ENCODE assay signal across 13 cellular contexts in the genomic region with DNA sequence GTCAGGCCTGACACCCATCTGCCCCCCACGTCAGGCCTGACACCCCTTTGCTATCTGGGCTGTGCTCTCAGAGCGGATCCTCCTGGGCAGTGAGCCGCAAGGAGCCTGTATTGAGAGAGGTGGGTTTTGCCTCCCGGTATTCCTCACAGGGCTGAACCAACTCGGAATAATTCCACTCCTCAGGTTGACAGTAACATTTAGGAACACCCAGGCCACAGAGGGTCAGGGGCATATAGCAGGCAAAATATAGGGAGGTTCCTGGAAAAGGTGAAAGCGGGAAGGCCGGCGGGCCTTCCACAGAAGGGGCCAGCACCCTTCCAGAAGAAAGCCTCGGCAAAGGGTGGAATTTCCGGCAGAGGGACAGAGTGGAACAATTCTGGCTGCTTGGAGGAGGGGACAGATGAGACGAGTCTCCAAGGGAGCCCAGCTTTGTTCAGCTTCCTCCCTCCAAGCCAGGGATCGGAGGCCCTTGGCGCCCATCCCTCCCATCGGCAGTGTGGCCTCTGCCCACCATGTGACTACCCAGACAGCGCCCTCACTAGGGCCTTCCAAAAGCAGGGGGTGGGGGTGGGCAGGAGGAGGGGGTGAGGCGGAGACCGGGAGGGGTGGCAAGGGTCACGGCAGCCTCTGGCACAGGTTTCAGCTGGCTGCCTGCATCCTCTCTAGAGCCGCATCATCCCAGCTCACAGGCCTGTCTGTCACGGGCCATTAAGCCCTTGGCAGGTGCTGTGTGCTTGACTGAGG. TPM values are rescaled to one million over a fixed set of nuclear protein-coding genes. Genes with fewer than 3 reads are reported as not detected.
DNase-seq lines count a peak whose midpoint lies in the region; ATAC-seq and TF ChIP-seq lines count a peak whose summit lies in the region.
"Had no signal": no experiment of that assay in that cellular context is flagged by ENCODE, and none has a peak within 500 bp of the region (broad histone marks: within the 10 kb centered on the region; RNA-seq: fewer than 3 reads in every experiment).

No MANE protein-coding gene starts in this region.

- no peak for TF ChIP-seq CTCF in psoas muscle (IDR thresholded peaks at IDR 0.05)

- peaks cover 20% of the 10 kb centered on the region for H3K4me1 ChIP-seq in psoas muscle

- H3K36me3 ChIP-seq in psoas muscle (ENCODE audit: insufficient read depth in 1 of 2, low read depth in 1 of 2): no peaks in the 10 kb centered on the region

- H3K27ac ChIP-seq in psoas muscle: peak overlapping the region; percentile 94

- peak; percentile 73 for DNase-seq in DMS53 (lab: John Stamatoyannopoulos, UW)
- peak; percentile 29 for DNase-seq in NCI-H2196 treated with DMSO at 0.1 percent for 48 hours (lab: John Stamatoyannopoulos, UW; ENCODE audit: unreplicated experiment)
- DNase-seq in Right ventricle myocardium superior: no peak
- no peak for DNase-seq in psoas muscle
- no peak for DNase-seq in activated naive CD4-positive, alpha-beta T cell (lab: John Stamatoyannopoulos, UW)
- no peak for DNase-seq in superior temporal gyrus (ENCODE audit: extremely low spot score)
- no peak for DNase-seq in activated naive CD4-positive, alpha-beta T cell treated with Interleukin-2 at 50 U/mL for 16 hours
- DNase-seq: activated CD4-positive, alpha-beta T cell treated with anti-CD3 and anti-CD28 coated beads for 36 hours; CD4-positive, CD25-positive, alpha-beta regulatory T cell; RPMI8226 had no signal

- no peaks in the 10 kb centered on the region for H3K9me3 ChIP-seq in psoas muscle

- no peaks in the 10 kb centered on the region for H3K27me3 ChIP-seq in psoas muscle (ENCODE audit: insufficient read depth in 3 of 3, low read length in 2 of 3)

- H3K4me3 ChIP-seq in psoas muscle: peak overlapping the region; percentile 46
- H3K4me3 ChIP-seq: K562 had no signal

- peak; percentile 28 for ATAC-seq in Right ventricle myocardium superior (ENCODE audit: poor library complexity)
- ATAC-seq in psoas muscle: peak; percentile 29 to 52 (median 46)
- ATAC-seq in GM18520 (IDR thresholded peaks at IDR 0.05; ENCODE audit: unreplicated experiment): no peak
- ATAC-seq: activated CD4-positive, alpha-beta T cell treated with anti-CD3 and anti-CD28 coated beads for 36 hours; K562 had no signal

- intact Hi-C loops in Right ventricle myocardium superior (cut with DNase I) (no loop called here), psoas muscle (cut with DNase I) (no loop called here)

- WGBS in psoas muscle, 3 donors: 23 to 28% (median 26%) methylated on average over 19 to 20 of the region's 20 CpGs

RNA-seq across cellular contexts. Expression of a gene that starts 6.6 kb away (rescaled TPM):
- total RNA-seq in Right ventricle myocardium superior: 5.7 TPM
- total RNA-seq in psoas muscle: 1 to 10 TPM; 1.7 to 4.2 (median 3.1) TPM
- polyA plus RNA-seq in psoas muscle: 1 to 10 TPM in 1 of 3 donors, under 1 TPM in 2; 0.75 to 1.5 (median 0.92) TPM
- total RNA-seq: endothelial cell of umbilical vein, K562 had no signal
- polyA plus RNA-seq: endothelial cell of umbilical vein had no signal

RNA-seq across cellular contexts. Expression of a gene that starts 12.9 kb away (rescaled TPM):
- total RNA-seq in Right ventricle myocardium superior (205 TPM), psoas muscle (10 to 100 TPM; 74.6 to 89.2 (median 85.4) TPM)
- polyA plus RNA-seq in psoas muscle: 100 to 1,000 TPM; 110 to 230 (median 145) TPM

RNA-seq across cellular contexts. Expression of a gene that starts 44.4 kb away (rescaled TPM):
- total RNA-seq in Right ventricle myocardium superior: 27.8 TPM
- total RNA-seq in psoas muscle: 10 to 100 TPM in 1 of 4 donors, 1 to 10 TPM in 3; 3.1 to 49.1 (median 3.6) TPM
- polyA plus RNA-seq in psoas muscle: 1 to 10 TPM; 1.2 to 3.1 (median 1.6) TPM
- total RNA-seq: endothelial cell of umbilical vein had no signal

Comparison
In these comparisons a context has a peak if more than half of its experiments do, and no peak if none do; other contexts are left out.
1. DNase-seq: peak in DMS53 (single experiment) and NCI-H2196 treated with DMSO at 0.1 percent for 48 hours (single experiment); none in Right ventricle myocardium superior (single experiment), psoas muscle (0 of 2), activated naive CD4-positive, alpha-beta T cell (0 of 4), superior temporal gyrus (single experiment) and activated naive CD4-positive, alpha-beta T cell treated with Interleukin-2 at 50 U/mL for 16 hours (single experiment).